Comparison of ENCODE assay signal across 2 cellular contexts in genomic region chr7:108525327-108525984, GRCh38.
A peak's percentile ranks its signal among the peaks of the same experiment; 100 is the strongest.
TF ChIP-seq lines count a peak whose summit lies in the region.

No MANE protein-coding gene starts in this region.

TF ChIP-seq in HEK293T, 16 proteins besides CTCF, POLR2A, EP300 and RAD21 (continued from another document):
- TF ChIP-seq FOXM1 (IDR thresholded peaks at IDR 0.05; ENCODE audit: borderline replicate concordance) (no peak), NFRKB (IDR thresholded peaks at IDR 0.05) (no peak), LEF1 (IDR thresholded peaks at IDR 0.05; ENCODE audit: borderline replicate concordance) (no peak), FOXA1 (IDR thresholded peaks at IDR 0.05) (no peak), FOXK2 (IDR thresholded peaks at IDR 0.05) (no peak), L3MBTL2 (conservative IDR thresholded peaks at IDR 0.05) (no peak), TARDBP (IDR thresholded peaks at IDR 0.05) (no peak), ELF4 (IDR thresholded peaks at IDR 0.05) (no peak), SUZ12 (IDR thresholded peaks at IDR 0.05) (no peak), CTBP1 (IDR thresholded peaks at IDR 0.05; ENCODE audit: borderline replicate concordance) (no peak), ARNT (IDR thresholded peaks at IDR 0.05) (no peak), PKNOX1 (IDR thresholded peaks at IDR 0.05) (no peak), SP1 (IDR thresholded peaks at IDR 0.05) (no peak), ZNF384 (IDR thresholded peaks at IDR 0.05) (no peak), BHLHE40 (IDR thresholded peaks at IDR 0.05; ENCODE audit: borderline replicate concordance) (no peak)

TF ChIP-seq in endothelial cell of umbilical vein, 7 proteins besides CTCF, POLR2A, EP300 and RAD21 (continued from another document):
- no peak for TF ChIP-seq POLR2AphosphoS5 (IDR thresholded peaks at IDR 0.05; ENCODE audit: insufficient read depth, low read depth, low read length)
- TF ChIP-seq FOS (IDR thresholded peaks at IDR 0.05; ENCODE audit: borderline replicate concordance, insufficient read depth, low read length), result peak; percentile 73
